8 cellular contexts compared by ENCODE assay signal in the genomic region with DNA sequence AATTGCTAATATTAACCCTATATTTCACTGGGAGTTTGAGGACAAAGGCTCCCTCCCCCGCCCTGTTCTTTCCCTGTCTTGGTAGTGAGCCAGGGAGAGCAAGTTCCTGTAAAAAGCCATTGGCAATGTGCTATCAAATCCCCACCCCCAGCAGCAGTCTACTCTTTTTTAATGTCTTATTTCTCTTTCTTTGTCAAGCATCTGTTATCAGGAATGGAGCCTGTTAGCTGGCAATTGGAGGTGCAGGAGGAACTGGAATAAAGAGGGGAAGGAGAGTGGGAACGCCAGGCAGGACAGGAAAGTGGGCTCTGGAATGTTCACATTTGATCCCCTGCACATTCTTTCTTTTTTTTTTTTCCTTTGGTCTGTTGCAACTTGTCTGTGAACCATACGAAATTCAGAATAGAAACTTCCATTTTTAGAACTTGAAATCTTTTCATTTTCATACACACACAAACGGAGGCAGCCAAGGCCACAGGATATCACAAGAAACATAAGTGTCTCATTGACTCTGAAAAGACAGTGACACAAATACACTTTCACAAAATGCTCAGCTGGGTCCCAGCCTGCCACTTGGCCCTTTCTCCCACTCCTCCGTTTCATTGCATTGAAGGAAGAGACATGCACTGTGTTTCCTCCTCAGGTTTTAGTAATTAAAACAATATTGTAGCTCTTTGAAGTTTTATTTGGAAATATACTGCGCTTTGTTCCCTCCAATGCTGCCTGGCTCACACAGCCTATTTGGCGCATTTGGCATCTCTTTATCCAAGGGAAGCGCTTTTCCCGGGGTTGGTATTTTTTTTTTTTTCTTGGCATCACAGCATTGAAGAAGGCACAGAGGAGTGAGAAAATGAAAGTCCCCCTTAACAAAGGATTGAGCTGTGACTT.
DNase-seq lines count a peak whose midpoint lies in the region; ATAC-seq and TF ChIP-seq lines count a peak whose summit lies in the region.

No MANE protein-coding gene starts in this region.

- H3K9me3 ChIP-seq in endodermal cell (ENCODE audit: control insufficient read depth, low read length) (peaks cover 9% of the 10 kb centered on the region), neuron (ENCODE audit: low read length) (peaks cover 2% of the 10 kb centered on the region)

- ATAC-seq in GM18519 (IDR thresholded peaks at IDR 0.05; ENCODE audit: low FRiP score, unreplicated experiment), result peak; percentile 36
- ATAC-seq in HG02759 (IDR thresholded peaks at IDR 0.05; ENCODE audit: unreplicated experiment), result peak; percentile 48

- H3K27me3 Mint-ChIP-seq in endodermal cell (ENCODE audit: insufficient read depth), result peaks cover 15% of the 10 kb centered on the region
- no peaks in the 10 kb centered on the region for H3K27me3 Mint-ChIP-seq in activated CD4-positive, alpha-beta memory T cell treated with anti-CD3 and anti-CD28 coated beads, Interleukin-2, amount 10 ng/mL, durations not matched to agents 7 days and 5 days

- no peaks in the 10 kb centered on the region for H3K36me3 Mint-ChIP-seq in endodermal cell (ENCODE audit: low read depth)
- H3K36me3 Mint-ChIP-seq in activated CD4-positive, alpha-beta memory T cell treated with anti-CD3 and anti-CD28 coated beads, Interleukin-2, amount 10 ng/mL, durations not matched to agents 7 days and 5 days (ENCODE audit: low read depth), result no peaks in the 10 kb centered on the region

- H3K27me3 ChIP-seq in endodermal cell (ENCODE audit: control insufficient read depth, insufficient read depth, low read length, poor library complexity, severe bottlenecking) (peaks cover 24% of the 10 kb centered on the region), neuron (ENCODE audit: insufficient read depth, low read length) (no peaks in the 10 kb centered on the region)

- H3K9ac ChIP-seq in endodermal cell (ENCODE audit: extremely low read depth, low read length, poor library complexity, severe bottlenecking), result no peak overlapping the region

- H2AFZ ChIP-seq in neuron (ENCODE audit: low read depth, low read length), result no peak overlapping the region

- H3K27ac Mint-ChIP-seq in endodermal cell, result peak overlapping the region; percentile 79
- no peak overlapping the region for H3K27ac Mint-ChIP-seq in activated CD4-positive, alpha-beta memory T cell treated with anti-CD3 and anti-CD28 coated beads, Interleukin-2, amount 10 ng/mL, durations not matched to agents 7 days and 5 days

- H3K27ac ChIP-seq in endodermal cell (ENCODE audit: low read depth, low read length), result peak overlapping the region; percentile 98

- H3K4me1 Mint-ChIP-seq in endodermal cell, result peaks cover 62% of the 10 kb centered on the region
- H3K4me1 Mint-ChIP-seq in activated CD4-positive, alpha-beta memory T cell treated with anti-CD3 and anti-CD28 coated beads, Interleukin-2, amount 10 ng/mL, durations not matched to agents 7 days and 5 days, result no peaks in the 10 kb centered on the region

- H3K4me3 Mint-ChIP-seq in endodermal cell, result peak overlapping the region; percentile 21
- H3K4me3 Mint-ChIP-seq in activated CD4-positive, alpha-beta memory T cell treated with anti-CD3 and anti-CD28 coated beads, Interleukin-2, amount 10 ng/mL, durations not matched to agents 7 days and 5 days, result no peak overlapping the region

- H3K36me3 ChIP-seq in endodermal cell (ENCODE audit: control insufficient read depth, insufficient read depth, low read length) (no peaks in the 10 kb centered on the region), neuron (ENCODE audit: insufficient read depth, low read length) (no peaks in the 10 kb centered on the region)

- no peaks in the 10 kb centered on the region for H3K9me3 Mint-ChIP-seq in endodermal cell
- H3K9me3 Mint-ChIP-seq in activated CD4-positive, alpha-beta memory T cell treated with anti-CD3 and anti-CD28 coated beads, Interleukin-2, amount 10 ng/mL, durations not matched to agents 7 days and 5 days, result peaks cover 2% of the 10 kb centered on the region

- peak; percentile 67 for DNase-seq in NCI-H2196 (lab: John Stamatoyannopoulos, UW; ENCODE audit: unreplicated experiment)
- peak; percentile 64 for DNase-seq in endodermal cell
- no peak for DNase-seq in iPS-NIHi11 (ENCODE audit: low spot score)
- DNase-seq in HUDEP-2 (lab: John Stamatoyannopoulos, UW; ENCODE audit: unreplicated experiment in 76 of 76), result no peak
- DNase-seq in activated CD4-positive, alpha-beta memory T cell treated with anti-CD3 and anti-CD28 coated beads, Interleukin-2, amount 10 ng/mL, durations not matched to agents 7 days and 5 days, result no peak

- H3K4me1 ChIP-seq in endodermal cell (ENCODE audit: control insufficient read depth, insufficient read depth, low read length) (peaks cover 22% of the 10 kb centered on the region), neuron (ENCODE audit: insufficient read depth, low read length) (peaks cover 63% of the 10 kb centered on the region)

- WGBS in endodermal cell (ENCODE audit: insufficient coverage in 1 of 2, insufficient read length in 1 of 2), 2 experiments, result 58 to 64% methylated on average over 6 to 9 of the region's 9 CpGs

- TF ChIP-seq CTCF in endodermal cell (conservative IDR thresholded peaks at IDR 0.05), result no peak

- POLR2A ChIA-PET in activated CD4-positive, alpha-beta memory T cell treated with anti-CD3 and anti-CD28 coated beads, Interleukin-2, amount 10 ng/mL, durations not matched to agents 7 days and 5 days (lab: Charles Lee), result no interaction called here

- CTCF ChIA-PET in activated CD4-positive, alpha-beta memory T cell treated with anti-CD3 and anti-CD28 coated beads, Interleukin-2, amount 10 ng/mL, durations not matched to agents 7 days and 5 days (lab: Charles Lee), result no interaction called here

- H3K4me3 ChIP-seq in endodermal cell (ENCODE audit: low read length) (no peak overlapping the region), neuron (ENCODE audit: low read length) (peak overlapping the region; percentile 26)

Comparison
In these comparisons a context has a peak if more than half of its experiments do, and no peak if none do; other contexts are left out.
1. DNase-seq: peak in NCI-H2196 (single experiment) and endodermal cell (single experiment); none in iPS-NIHi11 (single experiment), HUDEP-2 (0 of 76) and activated CD4-positive, alpha-beta memory T cell treated with anti-CD3 and anti-CD28 coated beads, Interleukin-2, amount 10 ng/mL, durations not matched to agents 7 days and 5 days (single experiment).